In genomic region chr7:150972746-150973145, GRCh38 we compare ENCODE assay signal across 22 cellular contexts. TPM values are rescaled to one million over a fixed set of nuclear protein-coding genes. Genes with fewer than 3 reads are reported as not detected.
DNase-seq lines count a peak whose midpoint lies in the region; ATAC-seq and TF ChIP-seq lines count a peak whose summit lies in the region.
"Had no signal": no experiment of that assay in that cellular context is flagged by ENCODE, and none has a peak within 500 bp of the region (broad histone marks: within the 10 kb centered on the region; RNA-seq: fewer than 3 reads in every experiment).

No MANE protein-coding gene starts in this region.

- no peak overlapping the region for H3K4me3 ChIP-seq in OCI-LY1 (ENCODE audit: low read depth, low read length, poor library complexity, severe bottlenecking)
- no peak overlapping the region for H3K4me3 ChIP-seq in gastroesophageal sphincter
- H3K4me3 ChIP-seq in upper lobe of right lung, result no peak overlapping the region
- H3K4me3 ChIP-seq: breast epithelium, coronary artery, GM23338, K562, SJCRH30, thoracic aorta had no signal

- intact Hi-C loops in upper lobe of right lung (cut with DNase I), result no loop called here

- no peak for DNase-seq in upper lobe of right lung
- no peak for DNase-seq in WTC11 (ENCODE audit: low spot score)
- DNase-seq: activated CD4-positive, alpha-beta T cell treated with anti-CD3 and anti-CD28 coated beads, Interleukin-2, amount 10 ng/mL, durations not matched to agents 7 days and 5 days; activated naive CD4-positive, alpha-beta T cell treated with Interleukin-2 at 50 U/mL for 16 hours; activated T-cell treated with anti-CD3 and anti-CD28 coated beads, Interleukin-2, amount 50 U/mL, for 48 hours; DMS53; effector memory CD8-positive, alpha-beta T cell; NCI-H524; stimulated activated CD4-positive, alpha-beta T cell treated with anti-CD3 and anti-CD28 coated beads, Interleukin-2, amount 100 ng/mL, for 48 hours had no signal

- no peak for ATAC-seq in gastroesophageal sphincter
- ATAC-seq in upper lobe of right lung, result peak; percentile 5
- no peak for ATAC-seq in GM18511 (IDR thresholded peaks at IDR 0.05; ENCODE audit: unreplicated experiment)
- ATAC-seq in HG03095 (IDR thresholded peaks at IDR 0.05; ENCODE audit: unreplicated experiment), result no peak
- ATAC-seq in WTC11, result no peak
- ATAC-seq: effector memory CD8-positive, alpha-beta T cell; GM23338; K562; stimulated activated effector memory CD8-positive, alpha-beta T cell treated with anti-CD3 and anti-CD28 coated beads, Interleukin-12 subunit alpha, Interleukin-12 subunit beta, amount 100 ng/mL, for 72 hours had no signal

- CTCF ChIA-PET in WTC11 (lab: Charles Lee), result interaction anchor here (1.2 to 6.0 kb wide), 3 partner anchors 10 to 74 kb away, joined by 3 to 36 read pairs (median 5); no protein-coding TSS in a partner anchor

- H3K4me1 Mint-ChIP-seq in nephron, result peaks cover 81% of the 10 kb centered on the region
- peaks cover 58% of the 10 kb centered on the region for H3K4me1 Mint-ChIP-seq in WTC11

- H3K9me2 ChIP-seq in OCI-LY1 (ENCODE audit: low read depth, low read length), result no peaks in the 10 kb centered on the region

- no peak for TF ChIP-seq EP300 in gastroesophageal sphincter (IDR thresholded peaks at IDR 0.05)

- H3K4me3 Mint-ChIP-seq in nephron (peak overlapping the region; percentile 29 to 69 (median 44)), WTC11 (no peak overlapping the region)
- H3K4me3 Mint-ChIP-seq: activated CD4-positive, alpha-beta T cell treated with anti-CD3 and anti-CD28 coated beads, Interleukin-2, amount 10 ng/mL, durations not matched to agents 7 days and 5 days; effector memory CD8-positive, alpha-beta T cell; stimulated activated effector memory CD8-positive, alpha-beta T cell treated with anti-CD3 and anti-CD28 coated beads, Interleukin-12 subunit alpha, Interleukin-12 subunit beta, amount 100 ng/mL, for 72 hours had no signal

- no peak overlapping the region for H2AFZ ChIP-seq in OCI-LY1 (ENCODE audit: low read length)
- H2AFZ ChIP-seq: GM23338 had no signal

- no peak overlapping the region for H3K4me2 ChIP-seq in OCI-LY1 (ENCODE audit: low read length)

- H3K36me3 ChIP-seq in OCI-LY1 (ENCODE audit: insufficient read depth, low read length) (no peaks in the 10 kb centered on the region), gastroesophageal sphincter (no peaks in the 10 kb centered on the region), upper lobe of right lung (no peaks in the 10 kb centered on the region)
- H3K36me3 ChIP-seq: breast epithelium, SJCRH30, thoracic aorta had no signal

- H3K79me2 ChIP-seq in OCI-LY1 (ENCODE audit: insufficient read depth, low read length), result no peaks in the 10 kb centered on the region

- H3K27ac Mint-ChIP-seq in nephron (peak overlapping the region; percentile 79 to 93 (median 79)), WTC11 (no peak overlapping the region)
- H3K27ac Mint-ChIP-seq: activated CD4-positive, alpha-beta T cell treated with anti-CD3 and anti-CD28 coated beads, Interleukin-2, amount 10 ng/mL, durations not matched to agents 7 days and 5 days; GM23338; stimulated activated effector memory CD8-positive, alpha-beta T cell treated with anti-CD3 and anti-CD28 coated beads, Interleukin-12 subunit alpha, Interleukin-12 subunit beta, amount 100 ng/mL, for 72 hours had no signal

- H3K36me3 Mint-ChIP-seq in nephron (ENCODE audit: low read depth) (no peaks in the 10 kb centered on the region), WTC11 (no peaks in the 10 kb centered on the region)
- H3K36me3 Mint-ChIP-seq: stimulated activated effector memory CD8-positive, alpha-beta T cell treated with anti-CD3 and anti-CD28 coated beads, Interleukin-12 subunit alpha, Interleukin-12 subunit beta, amount 100 ng/mL, for 72 hours had no signal

- POLR2A ChIA-PET in WTC11 (lab: Charles Lee), result no interaction called here

- no CpG with 5 or more reads among the region's 8 CpGs for WGBS in gastroesophageal sphincter (ENCODE audit: low coverage in 1 of 2), 2 donors

- TF ChIP-seq CTCF in OCI-LY1 (IDR thresholded peaks at IDR 0.05; ENCODE audit: low read length) (no peak), gastroesophageal sphincter (IDR thresholded peaks at IDR 0.05) (no peak), nephron (IDR thresholded peaks at IDR 0.05; ENCODE audit: unreplicated experiment in 3 of 3) (no peak), upper lobe of right lung (IDR thresholded peaks at IDR 0.05) (no peak), WTC11 (IDR thresholded peaks at IDR 0.05) (no peak)

- no peak overlapping the region for H3K9ac ChIP-seq in OCI-LY1 (ENCODE audit: low read length)

- H3K9me3 Mint-ChIP-seq in nephron (no peaks in the 10 kb centered on the region), WTC11 (no peaks in the 10 kb centered on the region)
- H3K9me3 Mint-ChIP-seq: activated CD4-positive, alpha-beta T cell treated with anti-CD3 and anti-CD28 coated beads, Interleukin-2, amount 10 ng/mL, durations not matched to agents 7 days and 5 days; effector memory CD8-positive, alpha-beta T cell; stimulated activated effector memory CD8-positive, alpha-beta T cell treated with anti-CD3 and anti-CD28 coated beads, Interleukin-12 subunit alpha, Interleukin-12 subunit beta, amount 100 ng/mL, for 72 hours had no signal

- H3K9me3 ChIP-seq in OCI-LY1 (ENCODE audit: low read length), result no peaks in the 10 kb centered on the region
- no peaks in the 10 kb centered on the region for H3K9me3 ChIP-seq in gastroesophageal sphincter
- H3K9me3 ChIP-seq in upper lobe of right lung, result no peaks in the 10 kb centered on the region
- H3K9me3 ChIP-seq: breast epithelium, SJCRH30, thoracic aorta had no signal

- no peak for TF ChIP-seq POLR2A in gastroesophageal sphincter (IDR thresholded peaks at IDR 0.05)

- H3K27ac ChIP-seq in OCI-LY1 (ENCODE audit: low read depth, low read length, poor library complexity, severe bottlenecking) (peak overlapping the region; percentile 75), gastroesophageal sphincter (peak overlapping the region; percentile 42 to 89 (median 86)), upper lobe of right lung (no peak overlapping the region)
- H3K27ac ChIP-seq: breast epithelium, coronary artery, thoracic aorta had no signal

- peaks cover 20% of the 10 kb centered on the region for H3K27me3 Mint-ChIP-seq in nephron (ENCODE audit: low read depth)
- H3K27me3 Mint-ChIP-seq in WTC11 (ENCODE audit: low read depth), result peaks cover 24% of the 10 kb centered on the region

- H3K4me1 ChIP-seq in OCI-LY1 (ENCODE audit: insufficient read depth, low read length, severe bottlenecking) (peaks cover 44% of the 10 kb centered on the region), gastroesophageal sphincter (peaks cover 0 to 100% (median 47%) of the 10 kb centered on the region in 3 donors), upper lobe of right lung (peaks cover 19% of the 10 kb centered on the region)

- H4K20me1 ChIP-seq in OCI-LY1 (ENCODE audit: insufficient read depth, low read length), result no peaks in the 10 kb centered on the region

- H3F3A ChIP-seq in OCI-LY1 (ENCODE audit: insufficient read depth, low read length), result no peaks in the 10 kb centered on the region

- H3K27me3 ChIP-seq in OCI-LY1 (ENCODE audit: insufficient read depth, low read length), result no peaks in the 10 kb centered on the region
- peaks cover 38% of the 10 kb centered on the region for H3K27me3 ChIP-seq in gastroesophageal sphincter
- peaks cover 41% of the 10 kb centered on the region for H3K27me3 ChIP-seq in upper lobe of right lung
- H3K27me3 ChIP-seq: SJCRH30 had no signal

TF ChIP-seq in WTC11, 78 proteins besides CTCF, POLR2A, EP300 and RAD21:
- TF ChIP-seq NR2C2 (CRISPR knock-in tag; IDR thresholded peaks at IDR 0.05) (no peak), JUN (CRISPR knock-in tag; IDR thresholded peaks at IDR 0.05) (no peak)

RNA-seq across cellular contexts. Expression of gene KCNH2, which starts 5.4 kb away (rescaled TPM):
- total RNA-seq in gastroesophageal sphincter (10 to 100 TPM; 26.6 to 63.8 (median 36.3) TPM), upper lobe of right lung (3.6 TPM), WTC11 (2021) (13.9 to 16.2 TPM (median 14.6 TPM) in 3 replicates)
- total RNA-seq: lung microvascular endothelial cell had no signal

RNA-seq across cellular contexts. Expression of gene NOS3, which starts 18.1 kb away (rescaled TPM):
- total RNA-seq in gastroesophageal sphincter (10 to 100 TPM in 2 of 4 donors, 1 to 10 TPM in 2; 6.8 to 29.4 (median 13.5) TPM), upper lobe of right lung (42.9 TPM), WTC11 (2021) (5.7 to 7.0 TPM (median 6.6 TPM) in 3 replicates)

RNA-seq across cellular contexts. Expression of gene ATG9B, which starts 51.5 kb away (rescaled TPM):
- total RNA-seq in gastroesophageal sphincter (under 1 TPM in 2 of 4 donors, not detected in 2; 0.15 to 0.31 TPM), upper lobe of right lung (0.17 TPM), WTC11 (2021) (2.4 to 3.8 TPM (median 2.4 TPM) in 3 replicates)
- total RNA-seq: lung microvascular endothelial cell had no signal

RNA-seq across cellular contexts. Expression of gene ABCB8, which starts 55.5 kb away (rescaled TPM):
- total RNA-seq in gastroesophageal sphincter (10 to 100 TPM; 13.2 to 33.0 (median 18.8) TPM), upper lobe of right lung (40.6 TPM), WTC11 (2021) (27.9 to 35.9 TPM (median 28.4 TPM) in 3 replicates)
